Comparison of ENCODE assay signal across 7 cellular contexts in the genomic region with DNA sequence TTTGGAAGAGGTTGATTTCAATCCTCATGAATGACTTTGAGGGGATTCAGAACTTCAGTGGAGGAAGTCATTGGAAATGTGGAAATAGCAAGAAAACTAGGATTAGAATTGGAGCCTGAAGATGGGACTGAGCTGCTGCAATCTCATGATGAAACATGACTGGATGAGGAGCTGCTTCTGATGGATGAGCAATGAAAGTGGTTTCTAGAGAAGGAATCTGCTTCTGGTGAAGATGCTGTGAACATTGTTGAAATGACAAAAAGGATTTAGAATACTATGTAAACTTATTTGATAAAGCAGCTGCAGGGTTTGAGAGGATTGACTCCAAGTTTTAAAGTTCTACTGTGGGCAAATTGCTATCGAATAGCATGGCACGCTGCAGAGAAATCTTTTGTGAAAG. TPM values are rescaled to one million over a fixed set of nuclear protein-coding genes. Genes with fewer than 3 reads are reported as not detected.
"Had no signal": no experiment of that assay in that cellular context is flagged by ENCODE, and none has a peak within 500 bp of the region (broad histone marks: within the 10 kb centered on the region; RNA-seq: fewer than 3 reads in every experiment).

No MANE protein-coding gene starts in this region.

- ATAC-seq: GM23338 had no signal

- H3K27me3 Mint-ChIP-seq: IgD-negative memory B cell had no signal

- H3K27ac ChIP-seq: KMS-11 had no signal

- H3K4me2 ChIP-seq: GM23338, KMS-11 had no signal

- H3K27ac Mint-ChIP-seq: GM23338, H9, IgD-negative memory B cell had no signal

- H3K4me3 ChIP-seq: GM23338 had no signal

- H3K36me3 Mint-ChIP-seq: IgD-negative memory B cell had no signal

- DNase-seq: H9, HCEC 1CT, KBM-7 had no signal

- H3K4me3 Mint-ChIP-seq: GM23338, H9, IgD-negative memory B cell had no signal

- H3K4me1 Mint-ChIP-seq: H9, IgD-negative memory B cell had no signal

- H3K9ac ChIP-seq: KMS-11 had no signal

- H2AFZ ChIP-seq: GM23338 had no signal

- H3K9me3 Mint-ChIP-seq: GM23338, H9, IgD-negative memory B cell had no signal

RNA-seq across cellular contexts. Expression of a gene that starts 27.1 kb away (rescaled TPM):
- total RNA-seq: HT-29 had no signal

RNA-seq across cellular contexts. Expression of a gene that starts 29.7 kb away (rescaled TPM):
- total RNA-seq: HT-29 had no signal
